In the genomic region with DNA sequence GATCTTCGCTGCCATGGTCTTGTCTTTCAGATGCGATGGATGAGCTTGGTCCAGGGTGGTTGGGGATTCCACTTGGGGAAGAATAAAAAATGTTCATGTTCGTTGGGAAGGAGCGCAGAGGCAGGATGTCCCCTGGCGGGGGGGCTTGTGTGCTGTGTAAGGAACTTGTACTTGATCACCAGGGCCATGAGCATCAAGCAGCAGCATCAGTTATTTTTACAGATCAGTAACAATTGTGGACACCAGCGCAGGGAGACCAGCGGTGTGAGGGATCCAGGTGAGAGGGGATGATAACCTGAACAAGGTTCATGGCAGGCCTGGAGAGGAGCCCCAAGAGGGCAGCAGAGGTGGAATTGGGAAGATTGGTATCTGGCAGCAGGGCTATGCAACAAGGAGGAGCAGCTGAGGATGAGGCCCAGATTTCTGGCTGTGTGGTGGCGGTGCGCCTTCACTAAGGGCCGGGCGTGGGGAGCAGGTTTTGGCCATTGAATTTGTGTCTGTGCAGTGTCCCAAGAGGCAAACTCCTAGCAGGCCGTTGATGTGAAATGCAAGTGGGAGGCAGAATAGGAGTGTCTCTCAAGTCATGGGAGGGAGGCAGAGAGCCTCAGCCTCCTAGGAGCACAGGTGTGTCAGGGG, we compare ENCODE assay signal across 17 cellular contexts. TPM values are rescaled to one million over a fixed set of nuclear protein-coding genes. Genes with fewer than 3 reads are reported as not detected.
DNase-seq lines count a peak whose midpoint lies in the region; ATAC-seq, FAIRE-seq and TF ChIP-seq lines count a peak whose summit lies in the region.
"Had no signal": no experiment of that assay in that cellular context is flagged by ENCODE, and none has a peak within 500 bp of the region (broad histone marks: within the 10 kb centered on the region; RNA-seq: fewer than 3 reads in every experiment).

No MANE protein-coding gene starts in this region.

- H4K20me1 ChIP-seq in HepG2 (ENCODE audit: insufficient read depth, low read length), result peaks cover 72% of the 10 kb centered on the region

- no peak for TF ChIP-seq RAD21 in HepG2 (CRISPR knock-in tag; IDR thresholded peaks at IDR 0.05)

- TF ChIP-seq POLR2A in HepG2 (IDR thresholded peaks at IDR 0.05; ENCODE audit: insufficient read depth in 1 of 2, low read depth in 2 of 2, low read length in 2 of 2), result no peak
- no peak for TF ChIP-seq POLR2A in transverse colon (IDR thresholded peaks at IDR 0.05)

- H3K4me1 Mint-ChIP-seq in WTC11, result peaks cover 46% of the 10 kb centered on the region

- H3K27ac Mint-ChIP-seq in WTC11, result peak overlapping the region; percentile 48; the same call in 1 of the 2 replicates

- CTCF ChIA-PET in WTC11 (lab: Charles Lee), result interaction anchor here (1.0 to 4.1 kb wide), 6 partner anchors 8 to 266 kb away, joined by 3 to 12 read pairs (median 8); a partner anchor contains a TSS
- CTCF ChIA-PET in HepG2 (lab: Yijun Ruan, JAX; ENCODE audit: low intra/inter-chr PET ratio, low total read pairs), result no interaction called here

- intact Hi-C loops in left ventricle myocardium inferior (cut with micrococcal nuclease), result no loop called here
- intact Hi-C loops in Right ventricle myocardium superior (cut with DNase I), result no loop called here
- intact Hi-C loops in HepG2 (cut with micrococcal nuclease; ENCODE audit: unreplicated experiment), result loop anchor here (2.0 to 5.0 kb wide), 4 partner anchors 37 to 218 kb away; a partner anchor contains a TSS
- intact Hi-C loops in transverse colon (cut with DNase I; ENCODE audit: low total_unique reads), result loop anchor here (10.0 kb wide), 1 partner anchor 55 kb away; a partner anchor contains a TSS

- TF ChIP-seq CTCF in left ventricle myocardium inferior (IDR thresholded peaks at IDR 0.05; ENCODE audit: borderline replicate concordance) (no peak), WTC11 (IDR thresholded peaks at IDR 0.05) (no peak), HepG2 (CRISPR knock-in tag; IDR thresholded peaks at IDR 0.05) (peak; percentile 45), transverse colon (IDR thresholded peaks at IDR 0.05) (no peak)

- peak overlapping the region; percentile 100 for H3K4me2 ChIP-seq in HepG2 (ENCODE audit: low read depth, low read length)
- H3K4me2 ChIP-seq: PC-9 had no signal

- H3K4me1 ChIP-seq in left ventricle myocardium inferior (peaks cover 84% of the 10 kb centered on the region), HepG2 (ENCODE audit: insufficient read depth, low read length) (peaks cover 76% of the 10 kb centered on the region), transverse colon (peaks cover 29 to 81% (median 62%) of the 10 kb centered on the region in 4 donors)

- H3K9me3 Mint-ChIP-seq in WTC11, result no peaks in the 10 kb centered on the region

- no peak overlapping the region for H2AFZ ChIP-seq in HepG2 (ENCODE audit: low read length)
- H2AFZ ChIP-seq: PC-9 had no signal

- H3K27me3 Mint-ChIP-seq in WTC11 (ENCODE audit: low read depth), result 0 out of 2 replicates have a peak, but pooled peaks cover 2% of the 10 kb centered on the region

- H3K36me3 ChIP-seq in left ventricle myocardium inferior (peaks cover 24% of the 10 kb centered on the region), HepG2 (replicated peaks in 1 of 2; ENCODE audit: control insufficient read depth in 1 of 2, insufficient read depth in 2 of 2, low read length in 2 of 2) (peaks cover 9 to 43% of the 10 kb centered on the region in 2 experiments), transverse colon (peaks cover 0 to 4% (median 2%) of the 10 kb centered on the region in 4 donors)

- H3K4me3 ChIP-seq in left ventricle myocardium inferior (peak overlapping the region; percentile 90), HepG2 (replicated peaks in 1 of 3; ENCODE audit: insufficient read depth in 1 of 3, low read depth in 2 of 3, low read length in 3 of 3) (peak overlapping the region; percentile 67 to 91 (median 87)), transverse colon (no peak overlapping the region)
- H3K4me3 ChIP-seq: PC-9 had no signal

- peaks cover 27% of the 10 kb centered on the region for H3K36me3 Mint-ChIP-seq in WTC11

- peak overlapping the region; percentile 87 for H3K9ac ChIP-seq in HepG2 (ENCODE audit: insufficient read depth, low read depth, low read length)

- DNase-seq in left ventricle myocardium inferior (no peak), Right ventricle myocardium superior (no peak), WTC11 (ENCODE audit: low spot score) (no peak), HepG2 (ENCODE audit: low spot score) (no peak), transverse colon (no peak), germinal center (ENCODE audit: low spot score) (no peak), ecto neural progenitor cell (ENCODE audit: low spot score) (no peak), HUDEP-2 (lab: John Stamatoyannopoulos, UW; ENCODE audit: unreplicated experiment in 76 of 76) (no peak)
- DNase-seq: activated CD4-positive, alpha-beta T cell treated with anti-CD3 and anti-CD28 coated beads, Interleukin-2, amount 50 U/mL, for 48 hours; cortex of kidney; GDM1; NCI-H446; PC-9; stimulated activated CD4-positive, alpha-beta T cell treated with anti-CD3 and anti-CD28 coated beads, Interleukin-4, amount 100 ng/mL, for 24 hours; stimulated activated naive CD8-positive, alpha-beta T cell treated with anti-CD3 and anti-CD28 coated beads, Interleukin-15, Interleukin-2, amounts not matched to agents 100 U/mL and 50 U/mL, for 24 hours had no signal

- no peak for FAIRE-seq in HepG2 (lab: Jason Lieb, UNC)
- FAIRE-seq: HTR-8/SVneo had no signal

- H3K9me3 ChIP-seq in left ventricle myocardium inferior (replicated peaks) (no peaks in the 10 kb centered on the region), HepG2 (ENCODE audit: low read length) (no peaks in the 10 kb centered on the region), transverse colon (no peaks in the 10 kb centered on the region)

- in situ Hi-C loops in HepG2 (cut with HindIII; ENCODE audit: extremely low pct_ligation_motif_present, low pct_unique_long_range_greater_than_20kb), result no loop called here
- in situ Hi-C loops in transverse colon (cut with MboI; ENCODE audit: low pct_ligation_motif_present in 1 of 4, low pct_unique_long_range_greater_than_20kb in 1 of 4, low sequenced_read_pairs in 3 of 4), result no loop called here

- H3K27ac ChIP-seq in left ventricle myocardium inferior (replicated peaks), result peak overlapping the region; percentile 60
- H3K27ac ChIP-seq in HepG2 (ENCODE audit: extremely low read length, insufficient read depth, low read length), result peak overlapping the region; percentile 83
- peak overlapping the region in 3 of 4 donors; percentile 40 to 98 (median 42) for H3K27ac ChIP-seq in transverse colon
- H3K27ac ChIP-seq: C4-2B, PC-9 had no signal

- POLR2A ChIA-PET in WTC11 (lab: Charles Lee) (interaction anchor here (0.6 kb wide), 1 partner anchor 9 kb away, joined by 4 read pairs; no protein-coding TSS in a partner anchor), HepG2 (lab: Yijun Ruan, JAX) (interaction anchor here (0.8 to 7.4 kb wide), 14 partner anchors 8 to 61 kb away, joined by 3 to 99 read pairs (median 6); a partner anchor contains a TSS)

- H3K79me2 ChIP-seq in HepG2 (ENCODE audit: insufficient read depth, low read length), result peaks cover 87% of the 10 kb centered on the region

- 78% methylated on average over 12 of the region's 12 CpGs for WGBS in HepG2 (ENCODE audit: low lambda C conversion rate)
- 69 to 77% methylated on average over 6 to 12 of the region's 12 CpGs for WGBS in transverse colon (ENCODE audit: low coverage in 1 of 2), 2 donors

- TF ChIP-seq EP300 in HepG2 (IDR thresholded peaks at IDR 0.05; ENCODE audit: low read depth in 2 of 2, low read length in 2 of 2) (no peak), HepG2 (CRISPR knock-in tag; IDR thresholded peaks at IDR 0.05; ENCODE audit: borderline replicate concordance) (no peak), transverse colon (IDR thresholded peaks at IDR 0.05; ENCODE audit: low read depth) (no peak)

- ATAC-seq in Right ventricle myocardium superior (ENCODE audit: poor library complexity) (no peak), WTC11 (no peak), HepG2 (no peak)
- ATAC-seq: stimulated activated naive CD8-positive, alpha-beta T cell treated with anti-CD3 and anti-CD28 coated beads, Interleukin-15, Interleukin-2, amounts not matched to agents 100 U/mL and 50 U/mL, for 24 hours had no signal

- no TSS peak for BruUV-seq in HepG2 (replicated peaks; lab: Mats Ljungman, UMichigan)

- H3K27me3 ChIP-seq in left ventricle myocardium inferior (ENCODE audit: low read depth), result no peaks in the 10 kb centered on the region
- H3K27me3 ChIP-seq in HepG2 (ENCODE audit: control insufficient read depth in 1 of 2, insufficient read depth in 2 of 2, low read length in 2 of 2), result no peaks in the 10 kb centered on the region; a peak in 1 of 5 replicates
- no peaks in the 10 kb centered on the region for H3K27me3 ChIP-seq in transverse colon

- peak overlapping the region; percentile 7; the same call in 1 of the 2 replicates for H3K4me3 Mint-ChIP-seq in WTC11

RNA-seq across cellular contexts. Expression of a gene that starts 3.9 kb away (rescaled TPM):
- total RNA-seq in left ventricle myocardium inferior (11.1 TPM), Right ventricle myocardium superior (13.5 TPM), WTC11 (2021) (34.9 to 36.6 TPM (median 35.2 TPM) in 3 replicates), HepG2 (2016; rRNA removed; fragmentation: Illumina TruSeq; extraction: Trizol) (8.4 and 21.2 TPM in 2 replicates), transverse colon (10 to 100 TPM; 14.2 to 54.3 (median 22.3) TPM)
- 5.5 and 5.9 TPM in 2 replicates for total RNA-seq in HepG2 (2016; cell fraction: cytosol; rRNA removed; fragmentation: Illumina TruSeq; extraction: Trizol; ENCODE audit: low read depth)
- 6.5 and 21.5 TPM in 2 replicates for total RNA-seq in HepG2 (2016; cell fraction: insoluble cytoplasmic fraction; rRNA removed; fragmentation: Illumina TruSeq; extraction: Trizol)
- 8.5 and 9.2 TPM in 2 replicates for total RNA-seq in HepG2 (2016; cell fraction: membrane; rRNA removed; fragmentation: Illumina TruSeq; extraction: Trizol)
- 22.7 and 27.7 TPM in 2 replicates for total RNA-seq in HepG2 (2016; cell fraction: nucleus; rRNA removed; fragmentation: Illumina TruSeq; extraction: Trizol)
- 27.9 and 43.4 TPM in 2 replicates for polyA plus RNA-seq in HepG2 (2011; rRNA removed)
- 24.2 and 26.5 TPM in 2 replicates for polyA plus RNA-seq in HepG2 (2011; cell fraction: cytosol; rRNA removed)
- polyA plus RNA-seq in HepG2 (2011; cell fraction: nucleus; rRNA removed), result 68.4 and 71.2 TPM in 2 replicates
- 35.8 and 38.5 TPM in 2 replicates for polyA plus RNA-seq in HepG2 (2012)
- 4.3 and 4.5 TPM in 2 replicates for polyA plus RNA-seq in HepG2 (2016; cell fraction: cytosol; fragmentation: Illumina TruSeq; extraction: Trizol; ENCODE audit: low read depth)
- 11.7 and 14.4 TPM in 2 replicates for polyA plus RNA-seq in HepG2 (2016; cell fraction: insoluble cytoplasmic fraction; fragmentation: Illumina TruSeq; extraction: Trizol; ENCODE audit: low read depth)
- polyA plus RNA-seq in HepG2 (2016; cell fraction: membrane; fragmentation: Illumina TruSeq; extraction: Trizol; ENCODE audit: low read depth), result 10.0 and 11.0 TPM in 2 replicates
- 48.6 and 52.0 TPM in 2 replicates for polyA plus RNA-seq in HepG2 (2016; cell fraction: nucleus; fragmentation: Illumina TruSeq; extraction: Trizol; ENCODE audit: insufficient read depth, low read depth)
- polyA minus RNA-seq in HepG2 (2011; rRNA and poly(A)+ RNA removed; ENCODE audit: low replicate concordance), result 49.9 and 152 TPM in 2 replicates
- polyA minus RNA-seq in HepG2 (2011; cell fraction: cytosol; rRNA and poly(A)+ RNA removed), result 50.4 and 69.9 TPM in 2 replicates
- polyA minus RNA-seq in HepG2 (2011; cell fraction: nucleus; rRNA and poly(A)+ RNA removed), result 56.1 and 70.2 TPM in 2 replicates

RNA-seq across cellular contexts. Expression of a gene that starts 23.8 kb away (rescaled TPM):
- 14.4 TPM for total RNA-seq in left ventricle myocardium inferior
- 10.6 TPM for total RNA-seq in Right ventricle myocardium superior
- total RNA-seq in WTC11 (2021), result 2.5 to 4.1 TPM (median 3.2 TPM) in 3 replicates
- 0.35 and 1.5 TPM in 2 replicates for total RNA-seq in HepG2 (2016; rRNA removed; fragmentation: Illumina TruSeq; extraction: Trizol)
- 0.35 and 0.51 TPM in 2 replicates for total RNA-seq in HepG2 (2016; cell fraction: cytosol; rRNA removed; fragmentation: Illumina TruSeq; extraction: Trizol; ENCODE audit: low read depth)
- 0.61 and 2.2 TPM in 2 replicates for total RNA-seq in HepG2 (2016; cell fraction: insoluble cytoplasmic fraction; rRNA removed; fragmentation: Illumina TruSeq; extraction: Trizol)
- 0.77 and 0.90 TPM in 2 replicates for total RNA-seq in HepG2 (2016; cell fraction: membrane; rRNA removed; fragmentation: Illumina TruSeq; extraction: Trizol)
- total RNA-seq in HepG2 (2016; cell fraction: nucleus; rRNA removed; fragmentation: Illumina TruSeq; extraction: Trizol), result 2.3 and 2.8 TPM in 2 replicates
- polyA plus RNA-seq in HepG2 (2011; rRNA removed), result 1.6 and 2.7 TPM in 2 replicates
- 0.71 and 0.90 TPM in 2 replicates for polyA plus RNA-seq in HepG2 (2011; cell fraction: cytosol; rRNA removed)
- polyA plus RNA-seq in HepG2 (2011; cell fraction: nucleus; rRNA removed), result 17.9 and 22.1 TPM in 2 replicates
- polyA plus RNA-seq in HepG2 (2012), result 0.72 and 2.1 TPM in 2 replicates
- 0.47 and 0.50 TPM in 2 replicates for polyA plus RNA-seq in HepG2 (2016; cell fraction: cytosol; fragmentation: Illumina TruSeq; extraction: Trizol; ENCODE audit: low read depth)
- 0.32 and 0.50 TPM in 2 replicates for polyA plus RNA-seq in HepG2 (2016; cell fraction: insoluble cytoplasmic fraction; fragmentation: Illumina TruSeq; extraction: Trizol; ENCODE audit: low read depth)
- 0.47 and 0.74 TPM in 2 replicates for polyA plus RNA-seq in HepG2 (2016; cell fraction: membrane; fragmentation: Illumina TruSeq; extraction: Trizol; ENCODE audit: low read depth)
- 9.2 and 10.4 TPM in 2 replicates for polyA plus RNA-seq in HepG2 (2016; cell fraction: nucleus; fragmentation: Illumina TruSeq; extraction: Trizol; ENCODE audit: insufficient read depth, low read depth)
- polyA minus RNA-seq in HepG2 (2011; rRNA and poly(A)+ RNA removed; ENCODE audit: low replicate concordance), result 1.6 and 5.1 TPM in 2 replicates
- polyA minus RNA-seq in HepG2 (2011; cell fraction: cytosol; rRNA and poly(A)+ RNA removed), result not detected in 2 replicates
- polyA minus RNA-seq in HepG2 (2011; cell fraction: nucleus; rRNA and poly(A)+ RNA removed), result 3.9 and 4.1 TPM in 2 replicates
- 10 to 100 TPM in 1 of 4 donors, 1 to 10 TPM in 3; 4.1 to 22.7 (median 7.0) TPM for total RNA-seq in transverse colon

RNA-seq across cellular contexts. Expression of a gene that starts 37.8 kb away (rescaled TPM):
- total RNA-seq in left ventricle myocardium inferior, result 14.3 TPM
- total RNA-seq in Right ventricle myocardium superior, result 14.6 TPM
- total RNA-seq in WTC11 (2021), result 16.2 to 17.9 TPM (median 17.0 TPM) in 3 replicates
- 23.2 and 26.7 TPM in 2 replicates for total RNA-seq in HepG2 (2016; rRNA removed; fragmentation: Illumina TruSeq; extraction: Trizol)
- total RNA-seq in HepG2 (2016; cell fraction: cytosol; rRNA removed; fragmentation: Illumina TruSeq; extraction: Trizol; ENCODE audit: low read depth), result 40.7 and 45.8 TPM in 2 replicates
- total RNA-seq in HepG2 (2016; cell fraction: insoluble cytoplasmic fraction; rRNA removed; fragmentation: Illumina TruSeq; extraction: Trizol), result 26.3 and 27.1 TPM in 2 replicates
- total RNA-seq in HepG2 (2016; cell fraction: membrane; rRNA removed; fragmentation: Illumina TruSeq; extraction: Trizol), result 37.4 and 41.3 TPM in 2 replicates
- total RNA-seq in HepG2 (2016; cell fraction: nucleus; rRNA removed; fragmentation: Illumina TruSeq; extraction: Trizol), result 10.3 and 11.7 TPM in 2 replicates
- polyA plus RNA-seq in HepG2 (2011; rRNA removed), result 24.8 and 27.8 TPM in 2 replicates
- 18.3 and 31.5 TPM in 2 replicates for polyA plus RNA-seq in HepG2 (2011; cell fraction: cytosol; rRNA removed)
- 24.2 and 29.2 TPM in 2 replicates for polyA plus RNA-seq in HepG2 (2011; cell fraction: nucleus; rRNA removed)
- 14.6 and 20.3 TPM in 2 replicates for polyA plus RNA-seq in HepG2 (2012)
- polyA plus RNA-seq in HepG2 (2016; cell fraction: cytosol; fragmentation: Illumina TruSeq; extraction: Trizol; ENCODE audit: low read depth), result 55.3 and 63.9 TPM in 2 replicates
- 33.9 and 35.0 TPM in 2 replicates for polyA plus RNA-seq in HepG2 (2016; cell fraction: insoluble cytoplasmic fraction; fragmentation: Illumina TruSeq; extraction: Trizol; ENCODE audit: low read depth)
- polyA plus RNA-seq in HepG2 (2016; cell fraction: membrane; fragmentation: Illumina TruSeq; extraction: Trizol; ENCODE audit: low read depth), result 40.8 and 47.0 TPM in 2 replicates
- polyA plus RNA-seq in HepG2 (2016; cell fraction: nucleus; fragmentation: Illumina TruSeq; extraction: Trizol; ENCODE audit: insufficient read depth, low read depth), result 23.0 and 24.9 TPM in 2 replicates
- polyA minus RNA-seq in HepG2 (2011; rRNA and poly(A)+ RNA removed; ENCODE audit: low replicate concordance), result 10.9 and 17.9 TPM in 2 replicates
- 4.6 and 5.6 TPM in 2 replicates for polyA minus RNA-seq in HepG2 (2011; cell fraction: cytosol; rRNA and poly(A)+ RNA removed)
- 8.2 and 14.2 TPM in 2 replicates for polyA minus RNA-seq in HepG2 (2011; cell fraction: nucleus; rRNA and poly(A)+ RNA removed)
- 10 to 100 TPM in 3 of 4 donors, 1 to 10 TPM in 1; 9.7 to 55.3 (median 12.7) TPM for total RNA-seq in transverse colon

RNA-seq across cellular contexts. Expression of a gene that starts 49.9 kb away (rescaled TPM):
- total RNA-seq in left ventricle myocardium inferior (16.6 TPM), Right ventricle myocardium superior (18.2 TPM), WTC11 (2021) (80.0 to 81.6 TPM (median 80.4 TPM) in 3 replicates), HepG2 (2016; rRNA removed; fragmentation: Illumina TruSeq; extraction: Trizol) (11.3 and 25.9 TPM in 2 replicates), transverse colon (10 to 100 TPM in 3 of 4 donors, 1 to 10 TPM in 1; 3.6 to 23.9 (median 17.4) TPM)
- 3.5 and 4.2 TPM in 2 replicates for total RNA-seq in HepG2 (2016; cell fraction: cytosol; rRNA removed; fragmentation: Illumina TruSeq; extraction: Trizol; ENCODE audit: low read depth)
- total RNA-seq in HepG2 (2016; cell fraction: insoluble cytoplasmic fraction; rRNA removed; fragmentation: Illumina TruSeq; extraction: Trizol), result 8.4 and 25.7 TPM in 2 replicates
- 10.9 and 11.4 TPM in 2 replicates for total RNA-seq in HepG2 (2016; cell fraction: membrane; rRNA removed; fragmentation: Illumina TruSeq; extraction: Trizol)
- total RNA-seq in HepG2 (2016; cell fraction: nucleus; rRNA removed; fragmentation: Illumina TruSeq; extraction: Trizol), result 22.1 and 28.3 TPM in 2 replicates
- polyA plus RNA-seq in HepG2 (2011; rRNA removed), result 46.6 and 69.2 TPM in 2 replicates
- 33.4 and 47.8 TPM in 2 replicates for polyA plus RNA-seq in HepG2 (2011; cell fraction: cytosol; rRNA removed)
- 135 and 157 TPM in 2 replicates for polyA plus RNA-seq in HepG2 (2011; cell fraction: nucleus; rRNA removed)
- polyA plus RNA-seq in HepG2 (2012), result 27.3 and 39.4 TPM in 2 replicates
- polyA plus RNA-seq in HepG2 (2016; cell fraction: cytosol; fragmentation: Illumina TruSeq; extraction: Trizol; ENCODE audit: low read depth), result 1.0 and 1.2 TPM in 2 replicates
- polyA plus RNA-seq in HepG2 (2016; cell fraction: insoluble cytoplasmic fraction; fragmentation: Illumina TruSeq; extraction: Trizol; ENCODE audit: low read depth), result 6.0 and 8.4 TPM in 2 replicates
- polyA plus RNA-seq in HepG2 (2016; cell fraction: membrane; fragmentation: Illumina TruSeq; extraction: Trizol; ENCODE audit: low read depth), result 3.1 and 3.2 TPM in 2 replicates
- 51.6 and 60.2 TPM in 2 replicates for polyA plus RNA-seq in HepG2 (2016; cell fraction: nucleus; fragmentation: Illumina TruSeq; extraction: Trizol; ENCODE audit: insufficient read depth, low read depth)
- polyA minus RNA-seq in HepG2 (2011; rRNA and poly(A)+ RNA removed; ENCODE audit: low replicate concordance), result 29.1 and 175 TPM in 2 replicates
- 41.8 and 45.0 TPM in 2 replicates for polyA minus RNA-seq in HepG2 (2011; cell fraction: cytosol; rRNA and poly(A)+ RNA removed)
- polyA minus RNA-seq in HepG2 (2011; cell fraction: nucleus; rRNA and poly(A)+ RNA removed), result 25.8 and 31.7 TPM in 2 replicates

RNA-seq across cellular contexts. Expression of a gene that starts 59.3 kb away (rescaled TPM):
- total RNA-seq in left ventricle myocardium inferior (28.9 TPM), Right ventricle myocardium superior (31.4 TPM), WTC11 (2021) (13.9 to 14.3 TPM (median 14.0 TPM) in 3 replicates), HepG2 (2016; rRNA removed; fragmentation: Illumina TruSeq; extraction: Trizol) (3.0 and 5.9 TPM in 2 replicates), transverse colon (100 to 1,000 TPM in 1 of 4 donors, 10 to 100 TPM in 3; 66.5 to 134 (median 85.7) TPM)
- 1.1 and 2.4 TPM in 2 replicates for total RNA-seq in HepG2 (2016; cell fraction: cytosol; rRNA removed; fragmentation: Illumina TruSeq; extraction: Trizol; ENCODE audit: low read depth)
- 2.3 and 6.5 TPM in 2 replicates for total RNA-seq in HepG2 (2016; cell fraction: insoluble cytoplasmic fraction; rRNA removed; fragmentation: Illumina TruSeq; extraction: Trizol)
- total RNA-seq in HepG2 (2016; cell fraction: membrane; rRNA removed; fragmentation: Illumina TruSeq; extraction: Trizol), result 2.0 and 2.2 TPM in 2 replicates
- 6.5 and 8.1 TPM in 2 replicates for total RNA-seq in HepG2 (2016; cell fraction: nucleus; rRNA removed; fragmentation: Illumina TruSeq; extraction: Trizol)
- 8.4 and 9.8 TPM in 2 replicates for polyA plus RNA-seq in HepG2 (2011; rRNA removed)
- polyA plus RNA-seq in HepG2 (2011; cell fraction: cytosol; rRNA removed), result 8.0 and 8.1 TPM in 2 replicates
- 9.1 and 9.4 TPM in 2 replicates for polyA plus RNA-seq in HepG2 (2011; cell fraction: nucleus; rRNA removed)
- 7.9 and 10.3 TPM in 2 replicates for polyA plus RNA-seq in HepG2 (2012)
- polyA plus RNA-seq in HepG2 (2016; cell fraction: cytosol; fragmentation: Illumina TruSeq; extraction: Trizol; ENCODE audit: low read depth), result 0.29 and 0.40 TPM in 2 replicates
- polyA plus RNA-seq in HepG2 (2016; cell fraction: insoluble cytoplasmic fraction; fragmentation: Illumina TruSeq; extraction: Trizol; ENCODE audit: low read depth), result 2.5 and 3.5 TPM in 2 replicates
- 0.74 and 1.2 TPM in 2 replicates for polyA plus RNA-seq in HepG2 (2016; cell fraction: membrane; fragmentation: Illumina TruSeq; extraction: Trizol; ENCODE audit: low read depth)
- polyA plus RNA-seq in HepG2 (2016; cell fraction: nucleus; fragmentation: Illumina TruSeq; extraction: Trizol; ENCODE audit: insufficient read depth, low read depth), result 11.8 and 13.7 TPM in 2 replicates
- polyA minus RNA-seq in HepG2 (2011; rRNA and poly(A)+ RNA removed; ENCODE audit: low replicate concordance), result 13.7 and 29.0 TPM in 2 replicates
- polyA minus RNA-seq in HepG2 (2011; cell fraction: cytosol; rRNA and poly(A)+ RNA removed), result 9.9 and 11.2 TPM in 2 replicates
- polyA minus RNA-seq in HepG2 (2011; cell fraction: nucleus; rRNA and poly(A)+ RNA removed), result 5.8 and 8.3 TPM in 2 replicates

Comparison
In these comparisons a context has a peak if more than half of its experiments do, and no peak if none do; other contexts are left out.
1. H3K4me3 ChIP-seq: peak in left ventricle myocardium inferior (single experiment) and HepG2 (3 of 3); none in transverse colon (0 of 4).
2. intact Hi-C loops: an anchor here in HepG2 (2.0 to 5.0 kb wide) and transverse colon (10.0 kb wide); none called in left ventricle myocardium inferior and Right ventricle myocardium superior.
3. Peak in every context shown above with its lines, with median percentiles within 50 percentile points of each other: H3K27ac ChIP-seq.